In the genomic region with DNA sequence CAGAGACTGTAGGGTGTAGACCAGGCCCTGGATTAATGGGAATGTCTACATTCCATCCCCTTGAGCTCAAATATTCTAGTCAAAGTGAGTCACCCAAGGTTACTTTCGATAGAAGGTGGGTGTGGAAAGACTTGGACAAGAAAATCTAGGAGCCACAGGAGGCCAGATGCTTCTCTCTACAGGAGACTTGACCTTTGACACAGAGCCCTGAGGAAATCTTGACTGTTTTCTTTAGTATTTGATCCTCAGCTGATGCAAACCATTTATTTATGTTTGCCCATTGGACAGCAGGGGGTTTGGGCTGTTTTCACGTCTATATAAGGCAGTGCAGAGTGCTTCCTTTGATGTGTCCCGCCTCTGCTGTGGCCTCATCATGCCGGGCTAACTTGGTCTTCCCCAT, we compare ENCODE assay signal across 14 cellular contexts.
A peak's percentile ranks its signal among the peaks of the same experiment; 100 is the strongest.
DNase-seq lines count a peak whose midpoint lies in the region; ATAC-seq lines count a peak whose summit lies in the region.
"Had no signal": no experiment of that assay in that cellular context is flagged by ENCODE, and none has a peak within 500 bp of the region (broad histone marks: within the 10 kb centered on the region; RNA-seq: fewer than 3 reads in every experiment).

No MANE protein-coding gene starts in this region.

- DNase-seq in AG08395 (ENCODE audit: low spot score) (peak; percentile 52), HS-5 (ENCODE audit: low read depth) (peak; percentile 78), amniotic epithelial cell (ENCODE audit: low read depth) (peak; percentile 88), iPS DF 19.7 (ENCODE audit: low read depth, low spot score) (peak; percentile 59), DMS79 treated with DMSO at 0.1 percent for 48 hours (lab: John Stamatoyannopoulos, UW) (no peak)
- DNase-seq in stimulated activated CD4-positive, alpha-beta T cell treated with anti-CD3 and anti-CD28 coated beads, Interleukin-2, amount 100 ng/mL, for 48 hours = no peak
- DNase-seq: activated CD8-positive, alpha-beta memory T cell treated with anti-CD3 and anti-CD28 coated beads for 24 hours; activated naive CD8-positive, alpha-beta T cell treated with anti-CD3 and anti-CD28 coated beads for 36 hours; H9; NCI-H1694 treated with DMSO at 0.1 percent for 48 hours; stimulated activated CD4-positive, alpha-beta T cell treated with anti-CD3 and anti-CD28 coated beads, Interleukin-1b, Interleukin-23, amount 100 ng/mL, for 48 hours; stomach had no signal

- ATAC-seq in HG03354 (IDR thresholded peaks at IDR 0.05; ENCODE audit: poor library complexity, severe bottlenecking, unreplicated experiment) (no peak), HG03432 (IDR thresholded peaks at IDR 0.05; ENCODE audit: unreplicated experiment) (no peak)

Comparison
In these comparisons a context has a peak if more than half of its experiments do, and no peak if none do; other contexts are left out.
1. DNase-seq: peak in AG08395 (single experiment), HS-5 (single experiment), amniotic epithelial cell (single experiment) and iPS DF 19.7 (single experiment); none in stimulated activated CD4-positive, alpha-beta T cell treated with anti-CD3 and anti-CD28 coated beads, Interleukin-2, amount 100 ng/mL, for 48 hours (0 of 2) and DMS79 treated with DMSO at 0.1 percent for 48 hours (single experiment).